Comparison of ENCODE assay signal across 16 cellular contexts in genomic region chr22:24059793-24060192, GRCh38. TPM values are rescaled to one million over a fixed set of nuclear protein-coding genes. Genes with fewer than 3 reads are reported as not detected.
A peak's percentile ranks its signal among the peaks of the same experiment; 100 is the strongest.
DNase-seq lines count a peak whose midpoint lies in the region; ATAC-seq and TF ChIP-seq lines count a peak whose summit lies in the region.
"Had no signal": no experiment of that assay in that cellular context is flagged by ENCODE, and none has a peak within 500 bp of the region (broad histone marks: within the 10 kb centered on the region; RNA-seq: fewer than 3 reads in every experiment).

No MANE protein-coding gene starts in this region.

- no peaks in the 10 kb centered on the region for H3K9me3 ChIP-seq in right cardiac atrium (ENCODE audit: control insufficient read depth, low read length)
- no peaks in the 10 kb centered on the region for H3K9me3 ChIP-seq in right atrium auricular region
- H3K9me3 ChIP-seq: left lung, sigmoid colon had no signal

- peaks cover 11% of the 10 kb centered on the region for H3K4me1 ChIP-seq in right cardiac atrium (ENCODE audit: control insufficient read depth, insufficient read depth, low read length)
- H3K4me1 ChIP-seq in right atrium auricular region: peaks cover 0 to 24% of the 10 kb centered on the region in 2 donors

- H3K4me3 ChIP-seq in right cardiac atrium (ENCODE audit: low read length) (no peak overlapping the region), right atrium auricular region (no peak overlapping the region)
- H3K4me3 ChIP-seq: left lung, sigmoid colon had no signal

- intact Hi-C loops in right cardiac atrium (cut with DNase I) (no loop called here), posterior vena cava (cut with DNase I) (no loop called here)

- peaks cover 88% of the 10 kb centered on the region for H3K36me3 ChIP-seq in right atrium auricular region

- DNase-seq in right cardiac atrium (no peak), right atrium auricular region (ENCODE audit: low spot score) (no peak), dermis blood vessel endothelial cell (peak; percentile 28), posterior vena cava (ENCODE audit: low spot score) (peak; percentile 71), kidney glomerular epithelial cell (lab: John Stamatoyannopoulos, UW) (no peak), NCI-H82 treated with DMSO at 0.1 percent for 48 hours (lab: John Stamatoyannopoulos, UW; ENCODE audit: unreplicated experiment) (no peak)
- DNase-seq: activated naive CD4-positive, alpha-beta T cell treated with anti-CD3 and anti-CD28 coated beads for 36 hours; left lung; NCI-H1092; sigmoid colon; stimulated activated naive B cell treated with anti-CD40 and anti-IgM and Interleukin-4, amounts not matched to agents 10 μg/mL and 1 μg/mL and 100 μg/mL, for 72 hours; WERI-Rb-1 had no signal

- TF ChIP-seq CTCF in right atrium auricular region (IDR thresholded peaks at IDR 0.05): no peak

- WGBS in right cardiac atrium: 93% methylated on average over 9 of the region's 9 CpGs

- H3K27ac ChIP-seq in right cardiac atrium (ENCODE audit: low read length): peak overlapping the region; percentile 80
- peak overlapping the region in 1 of 2 donors; percentile 33 for H3K27ac ChIP-seq in right atrium auricular region
- H3K27ac ChIP-seq: WERI-Rb-1 had no signal

- H3K27me3 ChIP-seq in right cardiac atrium (ENCODE audit: control insufficient read depth, insufficient read depth) (no peaks in the 10 kb centered on the region), right atrium auricular region (no peaks in the 10 kb centered on the region)
- H3K27me3 ChIP-seq: left lung, sigmoid colon had no signal

- ATAC-seq in right cardiac atrium (peak; percentile 28 to 37), GM21381 (IDR thresholded peaks at IDR 0.05; ENCODE audit: unreplicated experiment) (no peak), HG03175 (IDR thresholded peaks at IDR 0.05; ENCODE audit: unreplicated experiment) (no peak)
- ATAC-seq: stimulated activated naive B cell treated with anti-CD40 and anti-IgM and Interleukin-4, amounts not matched to agents 10 μg/mL and 1 μg/mL and 100 μg/mL, for 72 hours had no signal

RNA-seq across cellular contexts. Expression of gene CABIN1, which starts 48.7 kb away (rescaled TPM):
- 10 to 100 TPM; 34.7 to 48.6 (median 46.0) TPM for total RNA-seq in right cardiac atrium
- 31.8 TPM for polyA plus RNA-seq in right cardiac atrium
- 10 to 100 TPM; 27.6 to 27.9 TPM for total RNA-seq in right atrium auricular region
- 35.7 and 50.2 TPM in 2 replicates for total RNA-seq in dermis blood vessel endothelial cell
- 10 to 100 TPM; 44.5 to 52.3 TPM for total RNA-seq in posterior vena cava

RNA-seq across cellular contexts. Expression of gene GSTT4, which starts 54.5 kb away (rescaled TPM):
- total RNA-seq in right cardiac atrium (not detected), right atrium auricular region (not detected), dermis blood vessel endothelial cell (not detected in 2 replicates), posterior vena cava (not detected)
- not detected for polyA plus RNA-seq in right cardiac atrium
- total RNA-seq: activated naive CD4-positive, alpha-beta T cell treated with anti-CD3 and anti-CD28 coated beads for 36 hours; epithelial cell of proximal tubule; left lung; sigmoid colon; SK-MEL-5 had no signal
- polyA plus RNA-seq: sigmoid colon had no signal

Comparison
In these comparisons a context has a peak if more than half of its experiments do, and no peak if none do; other contexts are left out.
1. ATAC-seq: peak in right cardiac atrium (2 of 2); none in GM21381 (single experiment) and HG03175 (single experiment).
2. DNase-seq: peak in dermis blood vessel endothelial cell (single experiment) and posterior vena cava (single experiment); none in right cardiac atrium (0 of 3), right atrium auricular region (single experiment), kidney glomerular epithelial cell (single experiment) and NCI-H82 treated with DMSO at 0.1 percent for 48 hours (single experiment).